ENCODE assay signal across 2 cellular contexts in genomic region chr19:11776669-11777068, GRCh38. TPM values are rescaled to one million over a fixed set of nuclear protein-coding genes. Genes with fewer than 3 reads are reported as not detected.
"Had no signal": no experiment of that assay in that cellular context is flagged by ENCODE, and none has a peak within 500 bp of the region (broad histone marks: within the 10 kb centered on the region; RNA-seq: fewer than 3 reads in every experiment).

No MANE protein-coding gene starts in this region.

RNA-seq across cellular contexts. Expression of gene ZNF441, which starts 9.9 kb away (rescaled TPM):
- total RNA-seq: NCI-H460 had no signal

RNA-seq across cellular contexts. Expression of gene ZNF491, which starts 21.7 kb away (rescaled TPM):
- total RNA-seq: MCF 10A, NCI-H460 had no signal
